ENCODE assay signal across 7 cellular contexts in genomic region chr1:1434131-1434811, GRCh38. TPM values are rescaled to one million over a fixed set of nuclear protein-coding genes. Genes with fewer than 3 reads are reported as not detected.
DNase-seq lines count a peak whose midpoint lies in the region; ATAC-seq lines count a peak whose summit lies in the region.
"Had no signal": no experiment of that assay in that cellular context is flagged by ENCODE, and none has a peak within 500 bp of the region (broad histone marks: within the 10 kb centered on the region; RNA-seq: fewer than 3 reads in every experiment).

No MANE protein-coding gene starts in this region.

- no peaks in the 10 kb centered on the region for H3K4me1 Mint-ChIP-seq in activated T-helper 17 cell treated with anti-CD3 and anti-CD28 coated beads, Interleukin-2, amount 50 U/mL, for 72 hours

- H2BK15ac ChIP-seq in mesenchymal stem cell (ENCODE audit: low read depth, poor library complexity, severe bottlenecking), result peak overlapping the region; percentile 60

- no peak overlapping the region for H2BK5ac ChIP-seq in mesenchymal stem cell (ENCODE audit: low read depth, low read length, poor library complexity, severe bottlenecking)

- peak overlapping the region in 1 of 2 experiments; percentile 41 for H3K4ac ChIP-seq in mesenchymal stem cell (ENCODE audit: low read depth in 1 of 2, low read length in 2 of 2)

- no peak overlapping the region for H3K27ac ChIP-seq in mesenchymal stem cell (ENCODE audit: low read length, poor library complexity, severe bottlenecking)

- no peak overlapping the region for H3K9ac ChIP-seq in mesenchymal stem cell (ENCODE audit: low read length)

- peak overlapping the region; percentile 89 for H4K8ac ChIP-seq in mesenchymal stem cell (ENCODE audit: low read length)

- H3K4me3 Mint-ChIP-seq in activated T-helper 17 cell treated with anti-CD3 and anti-CD28 coated beads, Interleukin-2, amount 50 U/mL, for 72 hours, result peak overlapping the region; percentile 55

- no peak overlapping the region for H2AFZ ChIP-seq in mesenchymal stem cell (ENCODE audit: low read depth, low read length)

- no peak overlapping the region for H3K23ac ChIP-seq in mesenchymal stem cell (ENCODE audit: low read length in 2 of 2)

- H2BK120ac ChIP-seq in mesenchymal stem cell (ENCODE audit: low read depth, low read length), result no peak overlapping the region

- H3K18ac ChIP-seq in mesenchymal stem cell (ENCODE audit: low read depth in 1 of 2, low read length in 2 of 2), result peak overlapping the region in 1 of 2 experiments; percentile 29

- ATAC-seq in activated T-helper 17 cell treated with anti-CD3 and anti-CD28 coated beads, Interleukin-2, amount 50 U/mL, for 72 hours (replicated peaks), result no peak

- H3K27me3 ChIP-seq in mesenchymal stem cell (ENCODE audit: control insufficient read depth in 1 of 2, insufficient read depth in 1 of 2, low read length in 2 of 2), result peaks cover 0 to 26% of the 10 kb centered on the region in 2 experiments

- peaks cover 3% of the 10 kb centered on the region for H3K27me3 Mint-ChIP-seq in activated T-helper 17 cell treated with anti-CD3 and anti-CD28 coated beads, Interleukin-2, amount 50 U/mL, for 72 hours

- H3K9me3 Mint-ChIP-seq in activated T-helper 17 cell treated with anti-CD3 and anti-CD28 coated beads, Interleukin-2, amount 50 U/mL, for 72 hours, result no peaks in the 10 kb centered on the region

- WGBS in mesenchymal stem cell, result 42% methylated on average over 26 of the region's 32 CpGs

- DNase-seq in COLO668 (lab: John Stamatoyannopoulos, UW; ENCODE audit: unreplicated experiment), result peak; percentile 71
- DNase-seq in mesenchymal stem cell, result no peak
- no peak for DNase-seq in NCI-H69 (lab: John Stamatoyannopoulos, UW)
- no peak for DNase-seq in HuH-7 (ENCODE audit: low spot score)
- no peak for DNase-seq in HuH-7.5 (ENCODE audit: low spot score)

- no peaks in the 10 kb centered on the region for H3K9me3 ChIP-seq in mesenchymal stem cell (ENCODE audit: control insufficient read depth, low read length)

- H3K36me3 ChIP-seq in mesenchymal stem cell (ENCODE audit: control insufficient read depth in 1 of 2, insufficient read depth in 2 of 2, low read depth in 1 of 2, low read length in 2 of 2), result peaks cover 0 to 22% of the 10 kb centered on the region in 2 experiments

- H3K79me1 ChIP-seq in mesenchymal stem cell (replicated peaks; ENCODE audit: low read length, poor library complexity, severe bottlenecking), result peaks cover 20% of the 10 kb centered on the region

- H2AK5ac ChIP-seq in mesenchymal stem cell (ENCODE audit: low read length, severe bottlenecking), result peak overlapping the region; percentile 48

- H3K4me3 ChIP-seq in mesenchymal stem cell (ENCODE audit: insufficient read depth in 1 of 2, low read depth in 1 of 2, low read length in 2 of 2), result no peak overlapping the region

- H3K27ac Mint-ChIP-seq in activated T-helper 17 cell treated with anti-CD3 and anti-CD28 coated beads, Interleukin-2, amount 50 U/mL, for 72 hours, result no peak overlapping the region

- peaks cover 89% of the 10 kb centered on the region for H3K4me1 ChIP-seq in mesenchymal stem cell (ENCODE audit: control insufficient read depth, insufficient read depth, low read depth, low read length)

- no peak overlapping the region for H3K14ac ChIP-seq in mesenchymal stem cell (ENCODE audit: low read length in 2 of 2)

- H3K4me2 ChIP-seq in mesenchymal stem cell (ENCODE audit: low read length, poor library complexity, severe bottlenecking), result no peak overlapping the region

- H4K91ac ChIP-seq in mesenchymal stem cell (ENCODE audit: low read length), result peak overlapping the region; percentile 78

- H2BK12ac ChIP-seq in mesenchymal stem cell (ENCODE audit: low read length in 2 of 2), result peak overlapping the region; percentile 32 to 75

- no peaks in the 10 kb centered on the region for H3K36me3 Mint-ChIP-seq in activated T-helper 17 cell treated with anti-CD3 and anti-CD28 coated beads, Interleukin-2, amount 50 U/mL, for 72 hours (ENCODE audit: low read depth)

RNA-seq across cellular contexts. Expression of gene VWA1, which starts 1.2 kb away (rescaled TPM):
- total RNA-seq in activated T-helper 17 cell treated with anti-CD3 and anti-CD28 coated beads, Interleukin-2, amount 50 U/mL, for 72 hours, result 1 to 10 TPM in 1 of 2 donors, under 1 TPM in 1; 0.84 to 6.2 TPM
- 7.3 TPM for polyA plus RNA-seq in mesenchymal stem cell (2013, experiment 1 of 2)
- 7.5 TPM for polyA plus RNA-seq in mesenchymal stem cell (2013, experiment 2 of 2)

RNA-seq across cellular contexts. Expression of gene ANKRD65, which starts 13.2 kb away (rescaled TPM):
- total RNA-seq in activated T-helper 17 cell treated with anti-CD3 and anti-CD28 coated beads, Interleukin-2, amount 50 U/mL, for 72 hours, result not detected
- polyA plus RNA-seq in mesenchymal stem cell (2013, experiment 1 of 2), result 0.14 TPM
- 0.18 TPM for polyA plus RNA-seq in mesenchymal stem cell (2013, experiment 2 of 2)
- total RNA-seq: activated CD8-positive, alpha-beta memory T cell treated with anti-CD3 and anti-CD28 coated beads for 36 hours had no signal

RNA-seq across cellular contexts. Expression of gene ATAD3C, which starts 15.2 kb away (rescaled TPM):
- 1 to 10 TPM; 1.4 to 2.1 TPM for total RNA-seq in activated T-helper 17 cell treated with anti-CD3 and anti-CD28 coated beads, Interleukin-2, amount 50 U/mL, for 72 hours
- polyA plus RNA-seq in mesenchymal stem cell (2013, experiment 1 of 2), result 0.03 TPM
- polyA plus RNA-seq in mesenchymal stem cell (2013, experiment 2 of 2), result 0.04 TPM

RNA-seq across cellular contexts. Expression of gene MRPL20, which starts 27.2 kb away (rescaled TPM):
- total RNA-seq in activated T-helper 17 cell treated with anti-CD3 and anti-CD28 coated beads, Interleukin-2, amount 50 U/mL, for 72 hours, result 100 to 1,000 TPM in 1 of 2 donors, 10 to 100 TPM in 1; 57.7 to 147 TPM
- polyA plus RNA-seq in mesenchymal stem cell (2013, experiment 1 of 2), result 152 TPM
- 152 TPM for polyA plus RNA-seq in mesenchymal stem cell (2013, experiment 2 of 2)

RNA-seq across cellular contexts. Expression of gene CCNL2, which starts 35.1 kb away (rescaled TPM):
- total RNA-seq in activated T-helper 17 cell treated with anti-CD3 and anti-CD28 coated beads, Interleukin-2, amount 50 U/mL, for 72 hours, result 100 to 1,000 TPM; 103 to 107 TPM
- 107 TPM for polyA plus RNA-seq in mesenchymal stem cell (2013, experiment 1 of 2)
- polyA plus RNA-seq in mesenchymal stem cell (2013, experiment 2 of 2), result 105 TPM
